28 cellular contexts compared by ENCODE assay signal in genomic region chr10:87763086-87763861, GRCh38. TPM values are rescaled to one million over a fixed set of nuclear protein-coding genes. Genes with fewer than 3 reads are reported as not detected.
DNase-seq lines count a peak whose midpoint lies in the region; ATAC-seq, FAIRE-seq and TF ChIP-seq lines count a peak whose summit lies in the region.
"Had no signal": no experiment of that assay in that cellular context is flagged by ENCODE, and none has a peak within 500 bp of the region (broad histone marks: within the 10 kb centered on the region; RNA-seq: fewer than 3 reads in every experiment).

No MANE protein-coding gene starts in this region.

- TF ChIP-seq POLR2A in H54 (IDR thresholded peaks at IDR 0.05; ENCODE audit: low read depth, low read length) = no peak

- H3K27me3 ChIP-seq in bronchial epithelial cell (ENCODE audit: control insufficient read depth, insufficient read depth, low read length) = no peaks in the 10 kb centered on the region
- H3K27me3 ChIP-seq: gastroesophageal sphincter, neural progenitor cell, pancreas, SJSA1 had no signal

- no peak for DNase-seq in activated T-cell treated with anti-CD3 and anti-CD28 coated beads, Interleukin-2, amount 50 U/mL, for 72 hours
- no peak for DNase-seq in activated T-cell treated with anti-CD3 and anti-CD28 coated beads, Interleukin-2, amount 50 U/mL, for 1 hour
- DNase-seq in H54 (ENCODE audit: insufficient read length, low spot score) (no peak), bronchial epithelial cell (ENCODE audit: low read depth) (no peak), SKM-1 (lab: John Stamatoyannopoulos, UW; ENCODE audit: unreplicated experiment) (no peak), NOMO-1 (lab: John Stamatoyannopoulos, UW; ENCODE audit: unreplicated experiment in 2 of 2) (no peak)
- DNase-seq in stimulated activated naive CD8-positive, alpha-beta T cell treated with anti-CD3 and anti-CD28 coated beads, Interleukin-15, Interleukin-2, amounts not matched to agents 100 U/mL and 50 U/mL, for 24 hours = no peak
- DNase-seq: activated CD4-positive, alpha-beta T cell treated with anti-CD3 and anti-CD28 coated beads, Interleukin-2, amount 50 U/mL, for 48 hours; activated gamma-delta T cell treated with Interleukin-2 at 50 U/mL for 16 hours; AML-193; CD4-positive, alpha-beta T cell; DMS79 treated with DMSO at 0.1 percent for 48 hours; left cardiac atrium; mammary epithelial cell; MM.1S; NCI-H1105 treated with DMSO at 0.1 percent for 48 hours; NCI-H187 treated with DMSO at 0.1 percent for 48 hours; NCI-H2171; NCI-H510A; pancreas; retina; RPMI8226; small intestine; stimulated activated naive B cell treated with anti-CD40 and anti-IgM and Interleukin-4, amounts not matched to agents 10 μg/mL and 1 μg/mL and 100 μg/mL, for 72 hours had no signal

- no peak overlapping the region for H3K4me3 ChIP-seq in bronchial epithelial cell (ENCODE audit: low read depth, low read length)
- H3K4me3 ChIP-seq: gastroesophageal sphincter, GM23338, neural progenitor cell, pancreas, SJSA1 had no signal

- peaks cover 4% of the 10 kb centered on the region for H3K36me3 ChIP-seq in bronchial epithelial cell (ENCODE audit: control insufficient read depth, insufficient read depth, low read length)
- H3K36me3 ChIP-seq: pancreas had no signal

- no peaks in the 10 kb centered on the region for H3K9me3 Mint-ChIP-seq in activated T-cell treated with anti-CD3 and anti-CD28 coated beads, Interleukin-2, amount 50 U/mL, for 72 hours
- H3K9me3 Mint-ChIP-seq: CD4-positive, alpha-beta T cell; GM23338; neural progenitor cell; stimulated activated naive B cell treated with anti-CD40 and anti-IgM and Interleukin-4, amounts not matched to agents 10 μg/mL and 1 μg/mL and 100 μg/mL, for 72 hours had no signal

- ATAC-seq in activated T-cell treated with anti-CD3 and anti-CD28 coated beads, Interleukin-2, amount 50 U/mL, for 72 hours (replicated peaks in 1 of 2) = peak; percentile 38 to 41
- peak; percentile 52 for ATAC-seq in stimulated activated naive CD8-positive, alpha-beta T cell treated with anti-CD3 and anti-CD28 coated beads, Interleukin-15, Interleukin-2, amounts not matched to agents 100 U/mL and 50 U/mL, for 24 hours
- ATAC-seq: gastroesophageal sphincter; GM23338; left cardiac atrium; pancreas; stimulated activated naive B cell treated with anti-CD40 and anti-IgM and Interleukin-4, amounts not matched to agents 10 μg/mL and 1 μg/mL and 100 μg/mL, for 72 hours had no signal

- FAIRE-seq in H54 (lab: Jason Lieb, UNC) (peak; percentile 79), bronchial epithelial cell (lab: Jason Lieb, UNC) (peak; percentile 18)
- FAIRE-seq: pancreas, small intestine had no signal

- no peak for TF ChIP-seq CTCF in bronchial epithelial cell (IDR thresholded peaks at IDR 0.05; ENCODE audit: insufficient read depth, low read length, severe bottlenecking)

- H3K4me3 Mint-ChIP-seq in activated T-cell treated with anti-CD3 and anti-CD28 coated beads, Interleukin-2, amount 50 U/mL, for 72 hours = peak overlapping the region; percentile 39 to 58
- H3K4me3 Mint-ChIP-seq: CD4-positive, alpha-beta T cell; GM23338; neural progenitor cell; stimulated activated naive B cell treated with anti-CD40 and anti-IgM and Interleukin-4, amounts not matched to agents 10 μg/mL and 1 μg/mL and 100 μg/mL, for 72 hours had no signal

- H3K27ac Mint-ChIP-seq in activated T-cell treated with anti-CD3 and anti-CD28 coated beads, Interleukin-2, amount 50 U/mL, for 72 hours = peak overlapping the region; percentile 82
- H3K27ac Mint-ChIP-seq: CD4-positive, alpha-beta T cell; GM23338; neural progenitor cell; stimulated activated naive B cell treated with anti-CD40 and anti-IgM and Interleukin-4, amounts not matched to agents 10 μg/mL and 1 μg/mL and 100 μg/mL, for 72 hours had no signal

- H3K27me3 Mint-ChIP-seq in activated T-cell treated with anti-CD3 and anti-CD28 coated beads, Interleukin-2, amount 50 U/mL, for 72 hours (ENCODE audit: low read depth) = no peaks in the 10 kb centered on the region
- H3K27me3 Mint-ChIP-seq: CD4-positive, alpha-beta T cell; stimulated activated naive B cell treated with anti-CD40 and anti-IgM and Interleukin-4, amounts not matched to agents 10 μg/mL and 1 μg/mL and 100 μg/mL, for 72 hours had no signal

- peaks cover 46% of the 10 kb centered on the region for H3K4me1 Mint-ChIP-seq in activated T-cell treated with anti-CD3 and anti-CD28 coated beads, Interleukin-2, amount 50 U/mL, for 72 hours (ENCODE audit: low read depth)
- H3K4me1 Mint-ChIP-seq: neural progenitor cell had no signal

- peaks cover 9 to 12% of the 10 kb centered on the region in 2 donors for H3K36me3 Mint-ChIP-seq in activated T-cell treated with anti-CD3 and anti-CD28 coated beads, Interleukin-2, amount 50 U/mL, for 72 hours (ENCODE audit: insufficient read depth in 2 of 2)

RNA-seq across cellular contexts. Expression of gene ATAD1, which starts 54.8 kb away (rescaled TPM):
- 10 to 100 TPM; 54.2 to 55.9 TPM for total RNA-seq in activated T-cell treated with anti-CD3 and anti-CD28 coated beads, Interleukin-2, amount 50 U/mL, for 72 hours
- 63.0 and 73.7 TPM in 2 replicates for total RNA-seq in bronchial epithelial cell
